13 cellular contexts compared by ENCODE assay signal in genomic region chr7:79293655-79294142, GRCh38.
A peak's percentile ranks its signal among the peaks of the same experiment; 100 is the strongest.
DNase-seq lines count a peak whose midpoint lies in the region; ATAC-seq and TF ChIP-seq lines count a peak whose summit lies in the region.
"Had no signal": no experiment of that assay in that cellular context is flagged by ENCODE, and none has a peak within 500 bp of the region (broad histone marks: within the 10 kb centered on the region; RNA-seq: fewer than 3 reads in every experiment).

No MANE protein-coding gene starts in this region.

- no peak overlapping the region for H3K4me3 ChIP-seq in adrenal gland

- H3K27ac ChIP-seq in adrenal gland, result no peak overlapping the region

- no peaks in the 10 kb centered on the region for H3K36me3 ChIP-seq in adrenal gland (replicated peaks in 1 of 2)

- no peak for TF ChIP-seq POLR2A in adrenal gland (IDR thresholded peaks at IDR 0.05)

- H3K9me3 ChIP-seq in adrenal gland (replicated peaks in 1 of 3), result no peaks in the 10 kb centered on the region

- no peaks in the 10 kb centered on the region for H3K27me3 ChIP-seq in adrenal gland

- no peak for TF ChIP-seq CTCF in adrenal gland (IDR thresholded peaks at IDR 0.05)

- WGBS in adrenal gland, 4 donors, result 86 to 96% (median 93%) methylated on average over 7 of the region's 7 CpGs

- in situ Hi-C loops in Caki2 (cut with HindIII; ENCODE audit: low pct_unique_long_range_greater_than_20kb, low sequenced_read_pairs), result no loop called here

- intact Hi-C loops in adrenal gland (cut with DNase I), result no loop called here

- ATAC-seq in left lobe of liver, result peak; percentile 78
- no peak for ATAC-seq in GM21786 (IDR thresholded peaks at IDR 0.05; ENCODE audit: unreplicated experiment)
- ATAC-seq: effector memory CD8-positive, alpha-beta T cell had no signal

- H3K4me1 ChIP-seq in adrenal gland (replicated peaks in 1 of 2), result no peaks in the 10 kb centered on the region

- DNase-seq in Caki2 (ENCODE audit: low read depth) (peak; percentile 81), NCI-H1092 (lab: John Stamatoyannopoulos, UW) (peak; percentile 25), astrocyte of the hippocampus (ENCODE audit: low read depth, low spot score) (peak; percentile 57), left lobe of liver (ENCODE audit: low spot score) (no peak), Kasumi-1 (lab: John Stamatoyannopoulos, UW) (no peak), adrenal gland (no peak)
- DNase-seq in stimulated activated CD4-positive, alpha-beta T cell treated with anti-CD3 and anti-CD28 coated beads, Interleukin-2, amount 100 ng/mL, for 24 hours, result no peak
- DNase-seq: activated T-cell treated with anti-CD3 and anti-CD28 coated beads, Interleukin-2, amount 50 U/mL, for 48 hours; effector memory CD8-positive, alpha-beta T cell; NCI-H524; occipital lobe; stimulated activated CD4-positive, alpha-beta T cell treated with anti-CD3 and anti-CD28 coated beads, Interleukin-12 subunit alpha, Interleukin-12 subunit beta, amount 100 ng/mL, for 4 hours had no signal

Comparison
In these comparisons a context has a peak if more than half of its experiments do, and no peak if none do; other contexts are left out.
1. DNase-seq: peak in Caki2 (single experiment), NCI-H1092 (single experiment) and astrocyte of the hippocampus (single experiment); none in left lobe of liver (single experiment), Kasumi-1 (0 of 2), adrenal gland (0 of 7) and stimulated activated CD4-positive, alpha-beta T cell treated with anti-CD3 and anti-CD28 coated beads, Interleukin-2, amount 100 ng/mL, for 24 hours (0 of 2).